In the genomic region with DNA sequence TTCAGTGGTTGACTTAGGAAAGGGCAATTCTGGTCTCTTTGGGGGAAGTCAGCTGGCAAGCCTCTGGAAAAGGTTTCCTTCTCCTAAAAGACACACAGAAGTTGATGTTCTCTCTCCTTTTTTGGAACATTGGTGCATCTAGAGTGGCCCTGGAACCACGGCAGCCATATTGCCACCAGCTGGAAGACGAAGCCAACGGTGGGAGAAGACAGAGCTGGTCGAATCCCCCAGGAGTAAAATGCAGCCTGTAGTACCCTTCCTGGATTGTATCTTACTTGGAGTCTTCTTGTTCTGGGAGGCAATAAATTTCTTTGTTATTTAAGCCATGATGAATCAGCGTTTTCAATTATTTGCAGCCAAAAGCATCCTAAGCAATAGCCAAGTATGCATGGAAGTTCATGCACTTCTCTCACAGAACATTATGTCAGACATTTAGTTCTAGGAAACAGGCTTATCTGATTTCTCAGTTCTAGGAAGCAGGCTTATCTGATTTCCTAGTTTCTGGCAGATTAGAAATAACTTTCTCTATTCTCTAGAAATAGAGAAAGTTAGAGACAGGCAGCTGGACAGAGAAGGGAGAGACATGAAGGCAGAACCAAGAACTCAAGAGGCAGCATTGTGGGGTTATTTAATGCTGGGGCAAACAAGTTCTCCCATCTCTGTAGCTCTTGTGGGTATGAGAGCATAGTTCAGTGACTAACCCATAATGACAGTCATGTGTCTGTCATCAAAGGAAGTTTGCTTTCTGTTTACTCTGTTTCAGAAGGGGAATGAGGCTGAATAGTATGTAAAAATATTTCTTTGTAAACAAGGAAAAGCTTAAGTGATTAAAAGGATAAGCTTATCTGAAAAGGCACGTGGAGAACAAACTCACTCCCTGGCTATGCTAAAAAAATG, we compare ENCODE assay signal across 9 cellular contexts. TPM values are rescaled to one million over a fixed set of nuclear protein-coding genes. Genes with fewer than 3 reads are reported as not detected.
DNase-seq lines count a peak whose midpoint lies in the region; ATAC-seq and TF ChIP-seq lines count a peak whose summit lies in the region.
"Had no signal": no experiment of that assay in that cellular context is flagged by ENCODE, and none has a peak within 500 bp of the region (broad histone marks: within the 10 kb centered on the region; RNA-seq: fewer than 3 reads in every experiment).

No MANE protein-coding gene starts in this region.

- H3K4me1 Mint-ChIP-seq in effector memory CD8-positive, alpha-beta T cell (ENCODE audit: low read depth in 2 of 2), result peaks cover 32 to 35% of the 10 kb centered on the region in 2 donors

- H3K9me3 Mint-ChIP-seq in effector memory CD8-positive, alpha-beta T cell, result no peaks in the 10 kb centered on the region

- no peak for TF ChIP-seq CTCF in stomach (IDR thresholded peaks at IDR 0.05)

- no peaks in the 10 kb centered on the region for H3K27me3 Mint-ChIP-seq in effector memory CD8-positive, alpha-beta T cell

- no peak for TF ChIP-seq POLR2A in stomach (IDR thresholded peaks at IDR 0.05)

- no peaks in the 10 kb centered on the region for H3K36me3 ChIP-seq in stomach
- H3K36me3 ChIP-seq: cardiac muscle cell had no signal

- no peak for TF ChIP-seq EP300 in stomach (IDR thresholded peaks at IDR 0.05)

- H3K27me3 ChIP-seq in stomach, result no peaks in the 10 kb centered on the region
- H3K27me3 ChIP-seq: cardiac muscle cell had no signal

- no peaks in the 10 kb centered on the region for H3K9me3 ChIP-seq in stomach

- DNase-seq in activated T-cell treated with anti-CD3 and anti-CD28 coated beads for 24 hours (ENCODE audit: low read depth) (peak; percentile 14), activated T-cell treated with anti-CD3 and anti-CD28 coated beads for 4 hours (no peak), NCI-H748 treated with DMSO at 0.1 percent for 48 hours (lab: John Stamatoyannopoulos, UW) (peak; percentile 17), stomach (no peak), NCI-H1048 (lab: John Stamatoyannopoulos, UW) (no peak), HuH-7 (ENCODE audit: low spot score) (no peak)
- DNase-seq in effector memory CD8-positive, alpha-beta T cell, result no peak

- peak overlapping the region; percentile 52 to 80 (median 67) for H3K27ac ChIP-seq in stomach
- H3K27ac ChIP-seq: cardiac muscle cell had no signal

- no peak overlapping the region for H3K4me3 ChIP-seq in stomach
- H3K4me3 ChIP-seq: cardiac muscle cell had no signal

- H3K36me3 Mint-ChIP-seq in effector memory CD8-positive, alpha-beta T cell (ENCODE audit: insufficient read depth), result no peaks in the 10 kb centered on the region

- intact Hi-C loops in stomach (cut with DNase I; ENCODE audit: low total_unique reads), result no loop called here

- peak; percentile 66 for ATAC-seq in HG02759 (IDR thresholded peaks at IDR 0.05; ENCODE audit: unreplicated experiment)
- ATAC-seq in effector memory CD8-positive, alpha-beta T cell (replicated peaks), result peak; percentile 96

- H3K27ac Mint-ChIP-seq in effector memory CD8-positive, alpha-beta T cell, result peak overlapping the region; percentile 88 to 95

- peaks cover 7 to 25% (median 18%) of the 10 kb centered on the region in 4 donors for H3K4me1 ChIP-seq in stomach

- peak overlapping the region; percentile 74 for H3K4me3 Mint-ChIP-seq in effector memory CD8-positive, alpha-beta T cell

- WGBS in stomach, 5 donors, result 67 to 78% (median 75%) methylated on average over 6 of the region's 6 CpGs

RNA-seq across cellular contexts. Expression of a gene that starts 40.5 kb away (rescaled TPM):
- 10 to 100 TPM in 3 of 5 donors, 1 to 10 TPM in 2; 1.4 to 30.1 (median 12.5) TPM for total RNA-seq in stomach
- 1 to 10 TPM; 4.1 to 9.7 (median 4.5) TPM for polyA plus RNA-seq in stomach

Comparison
In these comparisons a context has a peak if more than half of its experiments do, and no peak if none do; other contexts are left out.
1. DNase-seq: peak in activated T-cell treated with anti-CD3 and anti-CD28 coated beads for 24 hours (single experiment) and NCI-H748 treated with DMSO at 0.1 percent for 48 hours (single experiment); none in activated T-cell treated with anti-CD3 and anti-CD28 coated beads for 4 hours (single experiment), effector memory CD8-positive, alpha-beta T cell (0 of 3), stomach (single experiment), NCI-H1048 (single experiment) and HuH-7 (single experiment).